Comparison of ENCODE assay signal across 8 cellular contexts in genomic region chr17:34478244-34478643, GRCh38.
"Had no signal": no experiment of that assay in that cellular context is flagged by ENCODE, and none has a peak within 500 bp of the region (broad histone marks: within the 10 kb centered on the region; RNA-seq: fewer than 3 reads in every experiment).

No MANE protein-coding gene starts in this region.

- DNase-seq: GDM1, GF-D8 had no signal

- FAIRE-seq: G401.6, GM12878, GM12891, GM12892, GM18507, GM19239 had no signal

- ATAC-seq: GM12878 had no signal

- H3K4me3 ChIP-seq: GM12878 had no signal
